Comparison of ENCODE assay signal across 8 cellular contexts in genomic region chr17:82497483-82498405, GRCh38. TPM values are rescaled to one million over a fixed set of nuclear protein-coding genes. Genes with fewer than 3 reads are reported as not detected.
DNase-seq lines count a peak whose midpoint lies in the region; ATAC-seq and TF ChIP-seq lines count a peak whose summit lies in the region.

No MANE protein-coding gene starts in this region.

- peaks cover 32% of the 10 kb centered on the region for H3K4me1 Mint-ChIP-seq in HFFc6 (ENCODE audit: low read depth)

- no peaks in the 10 kb centered on the region for H3K36me3 Mint-ChIP-seq in HFFc6 (ENCODE audit: low read depth)

- no peaks in the 10 kb centered on the region for H3K9me3 Mint-ChIP-seq in HFFc6

- H3K4me3 Mint-ChIP-seq in HFFc6 = peak overlapping the region; percentile 88

- no peak for TF ChIP-seq CTCF in HFFc6 (IDR thresholded peaks at IDR 0.05)

- DNase-seq in EL = peak; percentile 65
- peak; percentile 56 for DNase-seq in HFFc6
- peak; percentile 80 for DNase-seq in OCI-M1 (lab: John Stamatoyannopoulos, UW)
- peak; percentile 49 for DNase-seq in activated naive CD4-positive, alpha-beta T cell treated with Interleukin-2 at 50 U/mL for 16 hours
- DNase-seq in head of caudate nucleus = peak in 40 of 42 donors; percentile 20 to 77 (median 41)
- DNase-seq in pons (ENCODE audit: low spot score) = peak; percentile 31

- intact Hi-C loops in head of caudate nucleus (cut with DNase I) = no loop called here

- H3K27ac Mint-ChIP-seq in HFFc6 = peak overlapping the region; percentile 88

- peaks cover 17% of the 10 kb centered on the region for H3K27me3 Mint-ChIP-seq in HFFc6 (ENCODE audit: insufficient read depth)

- ATAC-seq in GM18858 (IDR thresholded peaks at IDR 0.05; ENCODE audit: unreplicated experiment) (no peak), HG03196 (IDR thresholded peaks at IDR 0.05; ENCODE audit: unreplicated experiment) (no peak)

RNA-seq across cellular contexts. Expression of gene FOXK2, which starts 21.8 kb away (rescaled TPM):
- total RNA-seq in HFFc6 (2021; fragmentation: NEBNext Ultra II Directional; extraction: Animal tissue kit (Norgen Biotek cat#: 25700)) = 10 to 100 TPM; 38.6 to 46.3 (median 41.1) TPM

RNA-seq across cellular contexts. Expression of gene NARF, which starts 39.2 kb away (rescaled TPM):
- 10 to 100 TPM; 25.2 to 38.1 (median 28.8) TPM for total RNA-seq in HFFc6 (2021; fragmentation: NEBNext Ultra II Directional; extraction: Animal tissue kit (Norgen Biotek cat#: 25700))

RNA-seq across cellular contexts. Expression of gene CYBC1, which starts 47.2 kb away (rescaled TPM):
- 10 to 100 TPM; 47.4 to 60.5 (median 48.7) TPM for total RNA-seq in HFFc6 (2021; fragmentation: NEBNext Ultra II Directional; extraction: Animal tissue kit (Norgen Biotek cat#: 25700))
